In genomic region chr9:85647571-85647970, GRCh38 we compare ENCODE assay signal across 14 cellular contexts.
DNase-seq lines count a peak whose midpoint lies in the region; ATAC-seq and TF ChIP-seq lines count a peak whose summit lies in the region.
"Had no signal": no experiment of that assay in that cellular context is flagged by ENCODE, and none has a peak within 500 bp of the region (broad histone marks: within the 10 kb centered on the region; RNA-seq: fewer than 3 reads in every experiment).

No MANE protein-coding gene starts in this region.

- DNase-seq in naive B cell (peak; percentile 44), NCI-H1694 treated with DMSO at 0.1 percent for 48 hours (lab: John Stamatoyannopoulos, UW) (no peak), transverse colon (no peak)
- DNase-seq in activated naive CD4-positive, alpha-beta T cell treated with anti-CD3 and anti-CD28 coated beads, Interleukin-2, amount 50 U/mL, for 72 hours (ENCODE audit: low spot score in 2 of 2) = no peak
- DNase-seq: activated CD8-positive, alpha-beta T cell treated with anti-CD3 and anti-CD28 coated beads, Interleukin-2, amount 10 ng/mL, durations not matched to agents 7 days and 5 days; adrenal gland; lower lobe of right lung; NCI-H1092; NCI-H82 had no signal

- TF ChIP-seq CTCF in transverse colon (IDR thresholded peaks at IDR 0.05) = no peak

- in situ Hi-C loops in transverse colon (cut with MboI; ENCODE audit: low pct_ligation_motif_present in 1 of 4, low pct_unique_long_range_greater_than_20kb in 1 of 4, low sequenced_read_pairs in 3 of 4) = no loop called here

- ATAC-seq in GM18870 (IDR thresholded peaks at IDR 0.05; ENCODE audit: unreplicated experiment) (peak; percentile 73), GM21786 (IDR thresholded peaks at IDR 0.05; ENCODE audit: unreplicated experiment) (peak; percentile 95), HG03460 (IDR thresholded peaks at IDR 0.05; ENCODE audit: unreplicated experiment) (peak; percentile 80), naive B cell (ENCODE audit: low read depth in 2 of 2) (peak; percentile 98 to 99)
- no peak for ATAC-seq in activated naive CD4-positive, alpha-beta T cell treated with anti-CD3 and anti-CD28 coated beads, Interleukin-2, amount 50 U/mL, for 72 hours
- ATAC-seq: activated CD8-positive, alpha-beta T cell treated with anti-CD3 and anti-CD28 coated beads, Interleukin-2, amount 10 ng/mL, durations not matched to agents 7 days and 5 days; lower lobe of right lung had no signal

- H3K4me3 Mint-ChIP-seq in naive B cell = peak overlapping the region in 7 of 8 donors; percentile 0 to 40 (median 6)
- H3K4me3 Mint-ChIP-seq: activated CD8-positive, alpha-beta T cell treated with anti-CD3 and anti-CD28 coated beads, Interleukin-2, amount 10 ng/mL, durations not matched to agents 7 days and 5 days had no signal

- no peaks in the 10 kb centered on the region for H3K4me1 ChIP-seq in transverse colon
- H3K4me1 ChIP-seq: adrenal gland, lower lobe of right lung, tibial nerve had no signal

- no peaks in the 10 kb centered on the region for H3K27me3 ChIP-seq in transverse colon
- H3K27me3 ChIP-seq: adrenal gland, tibial nerve had no signal

- TF ChIP-seq POLR2A in transverse colon (IDR thresholded peaks at IDR 0.05) = no peak

- no peak overlapping the region for H3K4me3 ChIP-seq in transverse colon
- H3K4me3 ChIP-seq: adrenal gland, lower lobe of right lung, tibial nerve had no signal

- peaks cover 0 to 6% of the 10 kb centered on the region in 2 donors for H3K36me3 Mint-ChIP-seq in naive B cell
- no peaks in the 10 kb centered on the region for H3K36me3 Mint-ChIP-seq in activated naive CD4-positive, alpha-beta T cell treated with anti-CD3 and anti-CD28 coated beads, Interleukin-2, amount 50 U/mL, for 72 hours

- H3K4me1 Mint-ChIP-seq in naive B cell = peaks cover 17 to 23% (median 18%) of the 10 kb centered on the region in 3 donors

- no peak overlapping the region for H3K27ac ChIP-seq in transverse colon
- H3K27ac ChIP-seq: adrenal gland, HL-60, lower lobe of right lung, tibial nerve had no signal

- no peaks in the 10 kb centered on the region for H3K36me3 ChIP-seq in transverse colon
- H3K36me3 ChIP-seq: adrenal gland had no signal

- intact Hi-C loops in transverse colon (cut with DNase I; ENCODE audit: low total_unique reads) = no loop called here

- H3K27me3 Mint-ChIP-seq in naive B cell = no peaks in the 10 kb centered on the region

- peak overlapping the region; percentile 10 to 68 (median 24) for H3K27ac Mint-ChIP-seq in naive B cell
- H3K27ac Mint-ChIP-seq in activated naive CD4-positive, alpha-beta T cell treated with anti-CD3 and anti-CD28 coated beads, Interleukin-2, amount 50 U/mL, for 72 hours = no peak overlapping the region
- H3K27ac Mint-ChIP-seq: activated CD8-positive, alpha-beta T cell treated with anti-CD3 and anti-CD28 coated beads, Interleukin-2, amount 10 ng/mL, durations not matched to agents 7 days and 5 days had no signal

- H3K9me3 ChIP-seq in transverse colon = no peaks in the 10 kb centered on the region
- H3K9me3 ChIP-seq: adrenal gland, lower lobe of right lung, tibial nerve had no signal

- no peak for TF ChIP-seq EP300 in transverse colon (IDR thresholded peaks at IDR 0.05; ENCODE audit: low read depth)

- peaks cover 0 to 3% (median 0%) of the 10 kb centered on the region in 7 donors for H3K9me3 Mint-ChIP-seq in naive B cell
- no peaks in the 10 kb centered on the region for H3K9me3 Mint-ChIP-seq in activated naive CD4-positive, alpha-beta T cell treated with anti-CD3 and anti-CD28 coated beads, Interleukin-2, amount 50 U/mL, for 72 hours

- WGBS in transverse colon (ENCODE audit: low coverage in 1 of 2), 2 donors = 84 to 100% methylated on average over 1 of the region's 1 CpG

Comparison
In these comparisons a context has a peak if more than half of its experiments do, and no peak if none do; other contexts are left out.
1. ATAC-seq: peak in GM18870 (single experiment), GM21786 (single experiment), HG03460 (single experiment) and naive B cell (2 of 2); none in activated naive CD4-positive, alpha-beta T cell treated with anti-CD3 and anti-CD28 coated beads, Interleukin-2, amount 50 U/mL, for 72 hours (0 of 2).
2. H3K27ac Mint-ChIP-seq: peak in naive B cell (6 of 6); none in activated naive CD4-positive, alpha-beta T cell treated with anti-CD3 and anti-CD28 coated beads, Interleukin-2, amount 50 U/mL, for 72 hours (0 of 2).